19 cellular contexts compared by ENCODE assay signal in genomic region chr18:7766817-7767216, GRCh38.
DNase-seq lines count a peak whose midpoint lies in the region; ATAC-seq, FAIRE-seq and TF ChIP-seq lines count a peak whose summit lies in the region.
"Had no signal": no experiment of that assay in that cellular context is flagged by ENCODE, and none has a peak within 500 bp of the region (broad histone marks: within the 10 kb centered on the region; RNA-seq: fewer than 3 reads in every experiment).

No MANE protein-coding gene starts in this region.

- H3K27me3 ChIP-seq in BE2C (no peaks in the 10 kb centered on the region), left lung (no peaks in the 10 kb centered on the region)

- ATAC-seq in A549 (no peak), left lung (peak; percentile 44)
- ATAC-seq: Panc1 had no signal

- DNase-seq in A549 (ENCODE audit: low read depth in 1 of 2, low spot score in 1 of 2) (no peak), BE2C (peak; percentile 10), RPMI7951 (ENCODE audit: low read depth) (peak; percentile 10), left lung (no peak), mesothelial cell of epicardium (ENCODE audit: low spot score in 2 of 2, unreplicated experiment in 2 of 2) (no peak), CD14-positive monocyte (ENCODE audit: low spot score) (no peak)
- DNase-seq in central memory CD4-positive, alpha-beta T cell = no peak
- DNase-seq: Calu3, DMS79 treated with DMSO at 0.1 percent for 48 hours, NCI-H1048, NCI-H2029, NCI-H446 treated with DMSO at 0.1 percent for 48 hours, SIG-M5 had no signal

- no peaks in the 10 kb centered on the region for H3K27me3 Mint-ChIP-seq in mesothelial cell of epicardium (ENCODE audit: low read depth)
- no peaks in the 10 kb centered on the region for H3K27me3 Mint-ChIP-seq in CD14-positive monocyte (ENCODE audit: low read depth in 3 of 3)
- H3K27me3 Mint-ChIP-seq: B cell had no signal

- H3K4me3 ChIP-seq in A549 (no peak overlapping the region), BE2C (ENCODE audit: low read depth, low read length) (no peak overlapping the region), left lung (no peak overlapping the region)
- H3K4me3 ChIP-seq: SK-N-MC had no signal

- no peak overlapping the region; a peak in 1 of 6 replicates for H3K27ac ChIP-seq in A549
- H3K27ac ChIP-seq in left lung = no peak overlapping the region
- H3K27ac ChIP-seq: SK-N-MC had no signal

- no peak for TF ChIP-seq POLR2A in A549 (IDR thresholded peaks at IDR 0.05; ENCODE audit: low read length)

- H3K27ac Mint-ChIP-seq in mesothelial cell of epicardium (no peak overlapping the region), CD14-positive monocyte (no peak overlapping the region)
- H3K27ac Mint-ChIP-seq: B cell had no signal

- no peak for TF ChIP-seq RAD21 in A549 (conservative IDR thresholded peaks at IDR 0.05 in 1 of 2, IDR thresholded peaks at IDR 0.05 in 1 of 2)

- TF ChIP-seq CTCF in A549 (IDR thresholded peaks at IDR 0.05) (no peak), BE2C (IDR thresholded peaks at IDR 0.05; ENCODE audit: low read depth, low read length) (no peak), left lung (IDR thresholded peaks at IDR 0.05) (no peak), mesothelial cell of epicardium (IDR thresholded peaks at IDR 0.05; ENCODE audit: unreplicated experiment) (no peak), CD14-positive monocyte (IDR thresholded peaks at IDR 0.05) (no peak)

- intact Hi-C loops in left lung (cut with DNase I) = no loop called here
- intact Hi-C loops in CD14-positive monocyte (cut with micrococcal nuclease) = no loop called here

- CTCF ChIA-PET in A549 (lab: Yijun Ruan, JAX) = no interaction called here

- H3K36me3 ChIP-seq in BE2C = no peaks in the 10 kb centered on the region
- no peaks in the 10 kb centered on the region for H3K36me3 ChIP-seq in left lung

- H3K4me2 ChIP-seq in A549 = peak overlapping the region; percentile 15; the same call in 1 of the 3 replicates

- H3K4me1 Mint-ChIP-seq in mesothelial cell of epicardium (peaks cover 16% of the 10 kb centered on the region), CD14-positive monocyte (no peaks in the 10 kb centered on the region)
- H3K4me1 Mint-ChIP-seq: B cell had no signal

- WGBS in A549 (ENCODE audit: missing lambda C conversion rate) = 91% methylated on average over 1 of the region's 1 CpG

- H3K4me3 Mint-ChIP-seq in mesothelial cell of epicardium (no peak overlapping the region), CD14-positive monocyte (no peak overlapping the region)
- H3K4me3 Mint-ChIP-seq: B cell had no signal

- no peak for FAIRE-seq in A549 (lab: Jason Lieb, UNC)
- FAIRE-seq: GM12892, GM19239, H1 had no signal

- H3K4me1 ChIP-seq in A549 (peaks cover 58% of the 10 kb centered on the region), BE2C (no peaks in the 10 kb centered on the region), left lung (no peaks in the 10 kb centered on the region)

- H3K36me3 Mint-ChIP-seq in mesothelial cell of epicardium (no peaks in the 10 kb centered on the region), CD14-positive monocyte (no peaks in the 10 kb centered on the region)

- no peak for TF ChIP-seq EP300 in A549 (IDR thresholded peaks at IDR 0.05)

- no peaks in the 10 kb centered on the region for H3K9me3 ChIP-seq in A549
- no peaks in the 10 kb centered on the region for H3K9me3 ChIP-seq in BE2C
- no peaks in the 10 kb centered on the region for H3K9me3 ChIP-seq in left lung

- POLR2A ChIA-PET in A549 (lab: Yijun Ruan, JAX) = no interaction called here

- H3K9me3 Mint-ChIP-seq in mesothelial cell of epicardium (no peaks in the 10 kb centered on the region), CD14-positive monocyte (peaks cover 0 to 3% (median 0%) of the 10 kb centered on the region in 7 donors)

TF ChIP-seq in A549, 52 proteins besides CTCF, POLR2A, EP300 and RAD21:
- no peak for TF ChIP-seq HES2 (IDR thresholded peaks at IDR 0.05)
- TF ChIP-seq HOXB5 (CRISPR knock-in tag; IDR thresholded peaks at IDR 0.05) = no peak
- no peak for TF ChIP-seq MAFK (IDR thresholded peaks at IDR 0.05; ENCODE audit: partially characterized antibody)
- no peak for TF ChIP-seq HOXA7 (CRISPR knock-in tag; IDR thresholded peaks at IDR 0.05)
- TF ChIP-seq ZNF302 (CRISPR knock-in tag; IDR thresholded peaks at IDR 0.05) = no peak
- TF ChIP-seq USF2 (IDR thresholded peaks at IDR 0.05) = no peak
- no peak for TF ChIP-seq ZSCAN20 (CRISPR knock-in tag; IDR thresholded peaks at IDR 0.05)
- TF ChIP-seq POLR2AphosphoS2 (conservative IDR thresholded peaks at IDR 0.05; ENCODE audit: low read length) = no peak
- no peak for TF ChIP-seq NR3C1 (IDR thresholded peaks at IDR 0.05)
- no peak for TF ChIP-seq E2F6 (IDR thresholded peaks at IDR 0.05; ENCODE audit: borderline replicate concordance, low read depth)
- no peak for TF ChIP-seq RFX5 (IDR thresholded peaks at IDR 0.05)
- no peak for TF ChIP-seq REST (IDR thresholded peaks at IDR 0.05)

Comparison
In these comparisons a context has a peak if more than half of its experiments do, and no peak if none do; other contexts are left out.
1. DNase-seq: peak in BE2C (single experiment) and RPMI7951 (single experiment); none in A549 (0 of 2), left lung (0 of 2), mesothelial cell of epicardium (0 of 2), CD14-positive monocyte (single experiment) and central memory CD4-positive, alpha-beta T cell (single experiment).